Comparison of ENCODE assay signal across 21 cellular contexts in genomic region chr18:49663755-49664085, GRCh38.
DNase-seq lines count a peak whose midpoint lies in the region; ATAC-seq and TF ChIP-seq lines count a peak whose summit lies in the region.
"Had no signal": no experiment of that assay in that cellular context is flagged by ENCODE, and none has a peak within 500 bp of the region (broad histone marks: within the 10 kb centered on the region; RNA-seq: fewer than 3 reads in every experiment).

No MANE protein-coding gene starts in this region.

- no peak overlapping the region for H3K4me2 ChIP-seq in MM.1S (ENCODE audit: low read depth, low read length)

- no peak for TF ChIP-seq CTCF in MM.1S (IDR thresholded peaks at IDR 0.05; ENCODE audit: low read length)
- TF ChIP-seq CTCF in colonic mucosa (IDR thresholded peaks at IDR 0.05) = no peak

- ATAC-seq in HG02763 (IDR thresholded peaks at IDR 0.05; ENCODE audit: unreplicated experiment) = no peak
- ATAC-seq: activated T-helper 17 cell treated with anti-CD3 and anti-CD28 coated beads, Interleukin-2, amount 50 U/mL, for 72 hours; naive thymus-derived CD8-positive, alpha-beta T cell had no signal

- H3K9ac ChIP-seq in MM.1S (ENCODE audit: low read length) = no peak overlapping the region
- peak overlapping the region in 1 of 2 donors; percentile 22 for H3K9ac ChIP-seq in colonic mucosa (ENCODE audit: low read depth in 2 of 2, low read length in 2 of 2)
- no peak overlapping the region for H3K9ac ChIP-seq in stomach smooth muscle (ENCODE audit: low read length in 2 of 2)

- H3K27me3 ChIP-seq in MM.1S (replicated peaks; ENCODE audit: insufficient read depth, low read length) (no peaks in the 10 kb centered on the region), colonic mucosa (no peaks in the 10 kb centered on the region), muscle layer of duodenum (ENCODE audit: low read depth, low read length) (no peaks in the 10 kb centered on the region), stomach smooth muscle (ENCODE audit: control insufficient read depth in 1 of 2, insufficient read depth in 2 of 2, low read length in 2 of 2) (no peaks in the 10 kb centered on the region)

- no peaks in the 10 kb centered on the region for H3K4me1 ChIP-seq in MM.1S (ENCODE audit: low read length)
- no peaks in the 10 kb centered on the region for H3K4me1 ChIP-seq in colonic mucosa
- H3K4me1 ChIP-seq in muscle layer of duodenum (ENCODE audit: control insufficient read depth in 1 of 2, insufficient read depth in 2 of 2, low read length in 2 of 2) = peaks cover 0 to 6% of the 10 kb centered on the region in 2 donors
- peaks cover 14% of the 10 kb centered on the region for H3K4me1 ChIP-seq in stomach smooth muscle (ENCODE audit: control insufficient read depth, insufficient read depth, low read length)

- 0 out of 2 replicates have a peak overlapping the region, but pooled peaks have one; percentile 32 for H2AFZ ChIP-seq in MM.1S (ENCODE audit: low read length)

- H3K27ac ChIP-seq in MM.1S (ENCODE audit: low read length) (no peak overlapping the region), colonic mucosa (peak overlapping the region; percentile 80), muscle layer of duodenum (ENCODE audit: low read length) (peak overlapping the region; percentile 41), stomach smooth muscle (ENCODE audit: low read length) (peak overlapping the region; percentile 46)

- H4K20me1 ChIP-seq in MM.1S (ENCODE audit: insufficient read depth, low read length) = no peaks in the 10 kb centered on the region

- H3K4me3 ChIP-seq in MM.1S (ENCODE audit: low read length) = no peak overlapping the region
- no peak overlapping the region for H3K4me3 ChIP-seq in colonic mucosa
- H3K4me3 ChIP-seq in muscle layer of duodenum (ENCODE audit: low read depth in 1 of 2, low read length in 2 of 2) = no peak overlapping the region
- H3K4me3 ChIP-seq in stomach smooth muscle (ENCODE audit: low read length in 2 of 2) = peak overlapping the region in 1 of 2 donors; percentile 29

- no peaks in the 10 kb centered on the region for H3K79me2 ChIP-seq in MM.1S (ENCODE audit: low read length)

- H3K9me2 ChIP-seq in MM.1S (replicated peaks; ENCODE audit: insufficient read depth, low read length) = no peaks in the 10 kb centered on the region

- no peaks in the 10 kb centered on the region for H3K36me3 ChIP-seq in MM.1S (replicated peaks; ENCODE audit: insufficient read depth, low read length)
- no peaks in the 10 kb centered on the region for H3K36me3 ChIP-seq in colonic mucosa
- H3K36me3 ChIP-seq in muscle layer of duodenum (ENCODE audit: control insufficient read depth in 1 of 2, insufficient read depth in 2 of 2, low read length in 2 of 2) = no peaks in the 10 kb centered on the region
- no peaks in the 10 kb centered on the region for H3K36me3 ChIP-seq in stomach smooth muscle (ENCODE audit: control insufficient read depth in 2 of 2, insufficient read depth in 2 of 2, low read length in 2 of 2)
- H3K36me3 ChIP-seq: esophagus squamous epithelium had no signal

- no peaks in the 10 kb centered on the region for H3F3A ChIP-seq in MM.1S (ENCODE audit: insufficient read depth, low read length)

- DNase-seq in MM.1S (no peak), colonic mucosa (no peak), KG1 (lab: John Stamatoyannopoulos, UW) (no peak), NCI-H524 treated with DMSO at 0.1 percent for 48 hours (lab: John Stamatoyannopoulos, UW) (no peak), NCI-H345 (lab: John Stamatoyannopoulos, UW) (no peak)
- DNase-seq: activated CD4-positive, alpha-beta T cell treated with anti-CD3 and anti-CD28 coated beads, Interleukin-2, amount 50 U/mL, for 4 hours; activated CD4-positive, CD25-positive, alpha-beta regulatory T cell; activated CD8-positive, alpha-beta memory T cell treated with anti-CD3 and anti-CD28 coated beads, Interleukin-2, amount 50 U/mL, for 4 hours; activated naive CD8-positive, alpha-beta T cell treated with anti-CD3 and anti-CD28 coated beads for 36 hours; CD4-positive, alpha-beta memory T cell; effector memory CD4-positive, alpha-beta T cell; esophagus squamous epithelium; naive thymus-derived CD8-positive, alpha-beta T cell; NCI-H2107; NCI-H446 treated with DMSO at 0.1 percent for 48 hours; SW 1271; T1000 had no signal

- intact Hi-C loops in colonic mucosa (cut with DNase I) = no loop called here

- H3K9me3 ChIP-seq in MM.1S (replicated peaks; ENCODE audit: insufficient read depth, low read length) (no peaks in the 10 kb centered on the region), colonic mucosa (no peaks in the 10 kb centered on the region), muscle layer of duodenum (ENCODE audit: control insufficient read depth in 1 of 2, low read length in 2 of 2) (no peaks in the 10 kb centered on the region), stomach smooth muscle (ENCODE audit: control insufficient read depth in 2 of 2, low read length in 2 of 2) (no peaks in the 10 kb centered on the region)
- H3K9me3 ChIP-seq: esophagus squamous epithelium had no signal
